ENCODE assay signal across 18 cellular contexts in genomic region chr4:177558995-177559394, GRCh38.
"Had no signal": no experiment of that assay in that cellular context is flagged by ENCODE, and none has a peak within 500 bp of the region (broad histone marks: within the 10 kb centered on the region; RNA-seq: fewer than 3 reads in every experiment).

No MANE protein-coding gene starts in this region.

- ATAC-seq: activated T-helper 17 cell treated with anti-CD3 and anti-CD28 coated beads, Interleukin-2, amount 50 U/mL, for 72 hours; effector memory CD8-positive, alpha-beta T cell; heart right ventricle; naive thymus-derived CD8-positive, alpha-beta T cell; stimulated activated memory B cell treated with anti-CD40 and anti-IgM and Interleukin-4, amounts not matched to agents 10 μg/mL and 1 μg/mL and 100 μg/mL, for 72 hours had no signal

- H3K4me3 Mint-ChIP-seq: activated naive CD4-positive, alpha-beta T cell treated with anti-CD3 and anti-CD28 coated beads for 36 hours; activated T-helper 17 cell treated with anti-CD3 and anti-CD28 coated beads, Interleukin-2, amount 50 U/mL, for 72 hours; dendritic cell treated with granulocyte-macrophage colony-stimulating factor and Interleukin-4, amounts not matched to agents 40 ng/mL and 50 ng/mL, for 4 days; effector memory CD8-positive, alpha-beta T cell; naive thymus-derived CD8-positive, alpha-beta T cell; stimulated activated memory B cell treated with anti-CD40 and anti-IgM and Interleukin-4, amounts not matched to agents 10 μg/mL and 1 μg/mL and 100 μg/mL, for 72 hours had no signal

- FAIRE-seq: kidney had no signal

- H3K27ac ChIP-seq: ascending aorta, breast epithelium, epithelial cell of prostate, heart right ventricle, left ventricle myocardium inferior had no signal

- H3K27ac Mint-ChIP-seq: activated naive CD4-positive, alpha-beta T cell treated with anti-CD3 and anti-CD28 coated beads for 36 hours; activated T-helper 17 cell treated with anti-CD3 and anti-CD28 coated beads, Interleukin-2, amount 50 U/mL, for 72 hours; dendritic cell treated with granulocyte-macrophage colony-stimulating factor and Interleukin-4, amounts not matched to agents 40 ng/mL and 50 ng/mL, for 4 days; effector memory CD8-positive, alpha-beta T cell; naive thymus-derived CD8-positive, alpha-beta T cell; stimulated activated memory B cell treated with anti-CD40 and anti-IgM and Interleukin-4, amounts not matched to agents 10 μg/mL and 1 μg/mL and 100 μg/mL, for 72 hours had no signal

- H3K4me3 ChIP-seq: ascending aorta, breast epithelium, heart right ventricle, left ventricle myocardium inferior had no signal

- H3K9me3 Mint-ChIP-seq: activated naive CD4-positive, alpha-beta T cell treated with anti-CD3 and anti-CD28 coated beads for 36 hours; activated T-helper 17 cell treated with anti-CD3 and anti-CD28 coated beads, Interleukin-2, amount 50 U/mL, for 72 hours; dendritic cell treated with granulocyte-macrophage colony-stimulating factor and Interleukin-4, amounts not matched to agents 40 ng/mL and 50 ng/mL, for 4 days; effector memory CD8-positive, alpha-beta T cell; naive thymus-derived CD8-positive, alpha-beta T cell; stimulated activated memory B cell treated with anti-CD40 and anti-IgM and Interleukin-4, amounts not matched to agents 10 μg/mL and 1 μg/mL and 100 μg/mL, for 72 hours had no signal

- H3K27me3 Mint-ChIP-seq: activated T-helper 17 cell treated with anti-CD3 and anti-CD28 coated beads, Interleukin-2, amount 50 U/mL, for 72 hours; dendritic cell treated with granulocyte-macrophage colony-stimulating factor and Interleukin-4, amounts not matched to agents 40 ng/mL and 50 ng/mL, for 4 days; effector memory CD8-positive, alpha-beta T cell; naive thymus-derived CD8-positive, alpha-beta T cell; stimulated activated memory B cell treated with anti-CD40 and anti-IgM and Interleukin-4, amounts not matched to agents 10 μg/mL and 1 μg/mL and 100 μg/mL, for 72 hours had no signal

- H3K27me3 ChIP-seq: ascending aorta, breast epithelium, heart right ventricle had no signal

- H3K4me1 Mint-ChIP-seq: activated T-helper 17 cell treated with anti-CD3 and anti-CD28 coated beads, Interleukin-2, amount 50 U/mL, for 72 hours; naive thymus-derived CD8-positive, alpha-beta T cell; stimulated activated memory B cell treated with anti-CD40 and anti-IgM and Interleukin-4, amounts not matched to agents 10 μg/mL and 1 μg/mL and 100 μg/mL, for 72 hours had no signal

- H3K9me3 ChIP-seq: ascending aorta, breast epithelium, heart right ventricle, left ventricle myocardium inferior had no signal

- H3K4me1 ChIP-seq: ascending aorta, breast epithelium, heart right ventricle, left ventricle myocardium inferior had no signal

- DNase-seq: activated CD4-positive, alpha-beta T cell treated with anti-CD3 and anti-CD28 coated beads for 1 hour; activated CD4-positive, alpha-beta T cell treated with anti-CD3 and anti-CD28 coated beads, Interleukin-2, amount 50 U/mL, for 4 hours; activated naive CD4-positive, alpha-beta T cell treated with anti-CD3 and anti-CD28 coated beads for 36 hours; cerebellar nuclear complex; effector memory CD8-positive, alpha-beta T cell; foreskin melanocyte; heart right ventricle; kidney; left ventricle myocardium inferior; naive thymus-derived CD8-positive, alpha-beta T cell; nucleus accumbens; T1000 had no signal

- H3K36me3 Mint-ChIP-seq: naive thymus-derived CD8-positive, alpha-beta T cell; stimulated activated memory B cell treated with anti-CD40 and anti-IgM and Interleukin-4, amounts not matched to agents 10 μg/mL and 1 μg/mL and 100 μg/mL, for 72 hours had no signal

- H3K36me3 ChIP-seq: ascending aorta, breast epithelium, heart right ventricle, left ventricle myocardium inferior had no signal
